Comparison of ENCODE assay signal across 21 cellular contexts in genomic region chr7:17988136-17988535, GRCh38. TPM values are rescaled to one million over a fixed set of nuclear protein-coding genes. Genes with fewer than 3 reads are reported as not detected.
DNase-seq lines count a peak whose midpoint lies in the region; ATAC-seq and TF ChIP-seq lines count a peak whose summit lies in the region.
"Had no signal": no experiment of that assay in that cellular context is flagged by ENCODE, and none has a peak within 500 bp of the region (broad histone marks: within the 10 kb centered on the region; RNA-seq: fewer than 3 reads in every experiment).

No MANE protein-coding gene starts in this region.

- no peak for ATAC-seq in HG03520 (IDR thresholded peaks at IDR 0.05; ENCODE audit: unreplicated experiment)
- no peak for ATAC-seq in CD8-positive, alpha-beta T cell
- ATAC-seq: Panc1 had no signal

- no peaks in the 10 kb centered on the region for H3K79me2 ChIP-seq in neural progenitor cell (ENCODE audit: low read depth)

- no peaks in the 10 kb centered on the region for H3K36me3 ChIP-seq in neural progenitor cell
- no peaks in the 10 kb centered on the region for H3K36me3 ChIP-seq in CD8-positive, alpha-beta T cell (ENCODE audit: insufficient read depth, low read length)
- H3K36me3 ChIP-seq: SJCRH30 had no signal

- no peak overlapping the region for H3K9ac ChIP-seq in neural progenitor cell

- CTCF ChIA-PET in CD8-positive, alpha-beta T cell (lab: Charles Lee), result no interaction called here

- H3K9me3 Mint-ChIP-seq in neural progenitor cell, result no peaks in the 10 kb centered on the region
- H3K9me3 Mint-ChIP-seq in CD8-positive, alpha-beta T cell, result no peaks in the 10 kb centered on the region

- no peak overlapping the region for H3K4me3 Mint-ChIP-seq in neural progenitor cell
- H3K4me3 Mint-ChIP-seq in CD8-positive, alpha-beta T cell, result no peak overlapping the region
- H3K4me3 Mint-ChIP-seq: CD4-positive, CD25-positive, alpha-beta regulatory T cell had no signal

- no peak overlapping the region for H3K4me2 ChIP-seq in neural progenitor cell

- POLR2A ChIA-PET in CD8-positive, alpha-beta T cell (lab: Charles Lee), result no interaction called here

- H3K4me3 ChIP-seq in neural progenitor cell, result no peak overlapping the region
- no peak overlapping the region for H3K4me3 ChIP-seq in CD8-positive, alpha-beta T cell (ENCODE audit: low read depth, low read length)
- H3K4me3 ChIP-seq: SJCRH30 had no signal

- no peak for TF ChIP-seq CTCF in neural progenitor cell (IDR thresholded peaks at IDR 0.05)
- no peak for TF ChIP-seq CTCF in CD8-positive, alpha-beta T cell (IDR thresholded peaks at IDR 0.05)

- H3K9me3 ChIP-seq in neural progenitor cell (ENCODE audit: low read depth), result no peaks in the 10 kb centered on the region
- H3K9me3 ChIP-seq in CD8-positive, alpha-beta T cell (ENCODE audit: low read length), result no peaks in the 10 kb centered on the region
- H3K9me3 ChIP-seq: Caco-2, SJCRH30 had no signal

- no peak overlapping the region for H3K27ac Mint-ChIP-seq in neural progenitor cell
- no peak overlapping the region for H3K27ac Mint-ChIP-seq in CD8-positive, alpha-beta T cell
- H3K27ac Mint-ChIP-seq: CD4-positive, CD25-positive, alpha-beta regulatory T cell had no signal

- no peaks in the 10 kb centered on the region for H3K36me3 Mint-ChIP-seq in neural progenitor cell
- H3K36me3 Mint-ChIP-seq in CD8-positive, alpha-beta T cell, result no peaks in the 10 kb centered on the region
- H3K36me3 Mint-ChIP-seq: CD4-positive, CD25-positive, alpha-beta regulatory T cell had no signal

- peak overlapping the region; percentile 30 for H2AFZ ChIP-seq in neural progenitor cell (replicated peaks)

- H3K27ac ChIP-seq in neural progenitor cell, result no peak overlapping the region
- no peak overlapping the region for H3K27ac ChIP-seq in CD8-positive, alpha-beta T cell (ENCODE audit: low read depth, low read length)
- H3K27ac ChIP-seq: SJCRH30 had no signal

- H4K20me1 ChIP-seq in neural progenitor cell (ENCODE audit: low read depth), result no peaks in the 10 kb centered on the region

- no peaks in the 10 kb centered on the region for H3K4me1 ChIP-seq in neural progenitor cell
- no peaks in the 10 kb centered on the region for H3K4me1 ChIP-seq in CD8-positive, alpha-beta T cell (ENCODE audit: insufficient read depth, low read length)
- H3K4me1 ChIP-seq: Caco-2, SJCRH30 had no signal

- no peaks in the 10 kb centered on the region for H3K27me3 ChIP-seq in neural progenitor cell
- H3K27me3 ChIP-seq in CD8-positive, alpha-beta T cell (ENCODE audit: insufficient read depth, low read length), result no peaks in the 10 kb centered on the region
- H3K27me3 ChIP-seq: SJCRH30 had no signal

- H3K4me1 Mint-ChIP-seq in neural progenitor cell, result peaks cover 5% of the 10 kb centered on the region
- no peaks in the 10 kb centered on the region for H3K4me1 Mint-ChIP-seq in CD8-positive, alpha-beta T cell (ENCODE audit: low read depth)

- no peaks in the 10 kb centered on the region for H3F3A ChIP-seq in neural progenitor cell (ENCODE audit: low read depth)

- intact Hi-C loops in CD8-positive, alpha-beta T cell (cut with DNase I, micrococcal nuclease), result no loop called here

- DNase-seq in DMS79 (lab: John Stamatoyannopoulos, UW) (peak; percentile 85), DMS79 treated with DMSO at 0.1 percent for 48 hours (lab: John Stamatoyannopoulos, UW) (peak; percentile 91), NCI-H510A treated with DMSO at 0.1 percent for 48 hours (lab: John Stamatoyannopoulos, UW) (peak; percentile 16), neural progenitor cell (ENCODE audit: low spot score) (no peak)
- no peak for DNase-seq in stimulated activated CD4-positive, alpha-beta T cell treated with anti-CD3 and anti-CD28 coated beads, Interleukin-4, amount 100 ng/mL, for 24 hours
- DNase-seq in CD8-positive, alpha-beta T cell, result no peak
- DNase-seq: Caco-2; CD4-positive, CD25-positive, alpha-beta regulatory T cell; DMS 273 treated with DMSO at 0.1 percent for 48 hours; GDM1; GOT3; HCEC 1CT; NCI-H1105; NCI-H146; NCI-H2081; NCI-H446 treated with DMSO at 0.1 percent for 48 hours; SJCRH30; SW 1271 had no signal

- H3K27me3 Mint-ChIP-seq in neural progenitor cell (ENCODE audit: insufficient read depth, low read depth), result peaks cover 2% of the 10 kb centered on the region
- H3K27me3 Mint-ChIP-seq in CD8-positive, alpha-beta T cell (ENCODE audit: low read depth), result peaks cover 11% of the 10 kb centered on the region
- H3K27me3 Mint-ChIP-seq: CD4-positive, CD25-positive, alpha-beta regulatory T cell had no signal

RNA-seq across cellular contexts. Expression of gene PRPS1L1, which starts 39.5 kb away (rescaled TPM):
- total RNA-seq in neural progenitor cell (ENCODE audit: low replicate concordance), result not detected in 2 replicates
- not detected for total RNA-seq in CD8-positive, alpha-beta T cell
- total RNA-seq: Caco-2; CD4-positive, CD25-positive, alpha-beta regulatory T cell; HT1080; SJCRH30 had no signal

RNA-seq across cellular contexts. Expression of gene SNX13, which starts 47.8 kb away (rescaled TPM):
- 41.3 and 67.5 TPM in 2 replicates for total RNA-seq in neural progenitor cell (ENCODE audit: low replicate concordance)
- 10 to 100 TPM; 22.0 to 23.9 TPM for total RNA-seq in CD8-positive, alpha-beta T cell

Comparison
In these comparisons a context has a peak if more than half of its experiments do, and no peak if none do; other contexts are left out.
1. DNase-seq: peak in DMS79 (single experiment), DMS79 treated with DMSO at 0.1 percent for 48 hours (single experiment) and NCI-H510A treated with DMSO at 0.1 percent for 48 hours (single experiment); none in neural progenitor cell (single experiment), stimulated activated CD4-positive, alpha-beta T cell treated with anti-CD3 and anti-CD28 coated beads, Interleukin-4, amount 100 ng/mL, for 24 hours (single experiment) and CD8-positive, alpha-beta T cell (0 of 7).